In genomic region chr7:155860461-155860839, GRCh38 we compare ENCODE assay signal across 15 cellular contexts. TPM values are rescaled to one million over a fixed set of nuclear protein-coding genes. Genes with fewer than 3 reads are reported as not detected.
"Had no signal": no experiment of that assay in that cellular context is flagged by ENCODE, and none has a peak within 500 bp of the region (broad histone marks: within the 10 kb centered on the region; RNA-seq: fewer than 3 reads in every experiment).

No MANE protein-coding gene starts in this region.

- H3K36me3 ChIP-seq: breast epithelium had no signal

- H3K9me3 ChIP-seq: psoas muscle, SK-N-SH had no signal

- H3K27ac ChIP-seq: breast epithelium, psoas muscle had no signal

- DNase-seq: activated CD4-positive, alpha-beta T cell treated with anti-CD3 and anti-CD28 coated beads, Interleukin-2, amount 50 U/mL, for 48 hours; activated CD4-positive, CD25-positive, alpha-beta regulatory T cell treated with anti-CD3 and anti-CD28 coated beads, Interleukin-2, amount 50 U/mL, for 72 hours; activated naive CD4-positive, alpha-beta T cell; activated naive CD8-positive, alpha-beta T cell treated with anti-CD3 and anti-CD28 coated beads, Interleukin-2, amount 10 ng/mL, durations not matched to agents 7 days and 5 days; activated T-cell treated with anti-CD3 and anti-CD28 coated beads, Interleukin-2, amount 50 U/mL, for 72 hours; aorta; mesenchymal stem cell; SK-N-SH; T-cell; T-helper 9 cell had no signal

- H3K9ac ChIP-seq: SK-N-SH had no signal

- FAIRE-seq: keratinocyte, urothelium cell line had no signal

- ATAC-seq: activated T-cell treated with anti-CD3 and anti-CD28 coated beads, Interleukin-2, amount 50 U/mL, for 72 hours; psoas muscle; T-cell had no signal

- H3K4me3 ChIP-seq: breast epithelium, psoas muscle had no signal

- H3K4me1 ChIP-seq: breast epithelium, psoas muscle had no signal

RNA-seq across cellular contexts. Expression of gene SHH, which starts 48.2 kb away (rescaled TPM):
- total RNA-seq: activated naive CD8-positive, alpha-beta T cell treated with anti-CD3 and anti-CD28 coated beads, Interleukin-2, amount 10 ng/mL, durations not matched to agents 7 days and 5 days; breast epithelium; left ventricle myocardium superior; psoas muscle had no signal
- polyA plus RNA-seq: keratinocyte, SK-N-SH had no signal
